ENCODE assay signal across 11 cellular contexts in genomic region chr19:17951151-17952040, GRCh38. TPM values are rescaled to one million over a fixed set of nuclear protein-coding genes. Genes with fewer than 3 reads are reported as not detected.
DNase-seq lines count a peak whose midpoint lies in the region; FAIRE-seq and TF ChIP-seq lines count a peak whose summit lies in the region.
"Had no signal": no experiment of that assay in that cellular context is flagged by ENCODE, and none has a peak within 500 bp of the region (broad histone marks: within the 10 kb centered on the region; RNA-seq: fewer than 3 reads in every experiment).

No MANE protein-coding gene starts in this region.

- DNase-seq in BE2C (no peak), SK-N-DZ (ENCODE audit: low spot score) (peak; percentile 46), immature natural killer cell (peak in 1 of 3 donors; percentile 32), NCI-H510A (lab: John Stamatoyannopoulos, UW) (no peak), NCI-H187 treated with DMSO at 0.1 percent for 48 hours (lab: John Stamatoyannopoulos, UW) (no peak), small intestine (no peak), DMS153 treated with DMSO at 0.1 percent for 48 hours (lab: John Stamatoyannopoulos, UW; ENCODE audit: unreplicated experiment) (no peak)
- DNase-seq: activated CD4-positive, CD25-positive, alpha-beta regulatory T cell; NCI-H446 had no signal

- H3K36me3 Mint-ChIP-seq in immature natural killer cell: no peaks in the 10 kb centered on the region

- peaks cover 30 to 38% of the 10 kb centered on the region in 2 donors for H3K4me1 Mint-ChIP-seq in immature natural killer cell

- no peaks in the 10 kb centered on the region for H3K9me3 Mint-ChIP-seq in immature natural killer cell

- 2 to 5% (median 3%) methylated on average over 33 to 35 of the region's 35 CpGs for WGBS in small intestine, 3 donors

- H3K27ac Mint-ChIP-seq in immature natural killer cell: peak overlapping the region in 3 of 6 donors; percentile 10 to 87 (median 67)

- no peaks in the 10 kb centered on the region for H3K36me3 ChIP-seq in BE2C
- no peaks in the 10 kb centered on the region for H3K36me3 ChIP-seq in small intestine (ENCODE audit: control insufficient read depth in 2 of 2, insufficient read depth in 2 of 2, low read length in 2 of 2)

- peak overlapping the region; percentile 4 to 79 (median 48) for H3K4me3 Mint-ChIP-seq in immature natural killer cell

- TF ChIP-seq CTCF in BE2C (IDR thresholded peaks at IDR 0.05; ENCODE audit: low read depth, low read length): no peak

- no peaks in the 10 kb centered on the region for H3K9me3 ChIP-seq in BE2C
- no peaks in the 10 kb centered on the region for H3K9me3 ChIP-seq in small intestine (ENCODE audit: control insufficient read depth, low read depth)

- H3K27me3 ChIP-seq in BE2C (peaks cover 44% of the 10 kb centered on the region), small intestine (ENCODE audit: control insufficient read depth in 2 of 2, insufficient read depth in 2 of 2, low read length in 2 of 2) (peaks cover 5 to 45% of the 10 kb centered on the region in 2 donors)

- H3K4me3 ChIP-seq in BE2C (ENCODE audit: low read depth, low read length) (peak overlapping the region; percentile 44), GM08714 (ENCODE audit: low read length) (peak overlapping the region; percentile 44; the same call in 1 of the 2 replicates), small intestine (ENCODE audit: low read depth in 1 of 2, low read length in 2 of 2) (no peak overlapping the region)

- peaks cover 39 to 47% (median 43%) of the 10 kb centered on the region in 3 donors for H3K27me3 Mint-ChIP-seq in immature natural killer cell (ENCODE audit: low read depth in 3 of 3)

- H3K27ac ChIP-seq in small intestine (ENCODE audit: low read depth in 1 of 2, low read length in 1 of 2): no peak overlapping the region

- H3K4me1 ChIP-seq in BE2C (peaks cover 17% of the 10 kb centered on the region), small intestine (ENCODE audit: control insufficient read depth in 2 of 2, insufficient read depth in 1 of 2, low read depth in 1 of 2, low read length in 1 of 2) (no peaks in the 10 kb centered on the region)

- no peak for FAIRE-seq in small intestine (lab: Jason Lieb, UNC)
- FAIRE-seq: G401.6 had no signal

RNA-seq across cellular contexts. Expression of gene KCNN1, which starts 15.5 kb away (rescaled TPM):
- 9.5 TPM for polyA plus RNA-seq in BE2C (2012; ENCODE audit: insufficient read depth, insufficient read length, low read depth)
- polyA plus RNA-seq in SK-N-DZ (2014; cell fraction: cytosol; rRNA removed): 12.7 and 14.1 TPM in 2 replicates
- 10.7 and 17.0 TPM in 2 replicates for polyA plus RNA-seq in SK-N-DZ (2014; cell fraction: nucleus; rRNA removed)
- polyA plus RNA-seq in immature natural killer cell (not detected), small intestine (under 1 TPM in 1 of 3 donors, not detected in 2; 0.24 TPM)

RNA-seq across cellular contexts. Expression of gene CCDC124, which starts 18.6 kb away (rescaled TPM):
- polyA plus RNA-seq in BE2C (2012; ENCODE audit: insufficient read depth, insufficient read length, low read depth): 355 TPM
- 29.3 and 53.5 TPM in 2 replicates for polyA plus RNA-seq in SK-N-DZ (2014; cell fraction: cytosol; rRNA removed)
- 17.7 and 45.8 TPM in 2 replicates for polyA plus RNA-seq in SK-N-DZ (2014; cell fraction: nucleus; rRNA removed)
- polyA plus RNA-seq in immature natural killer cell (10 to 100 TPM; 45.5 to 76.9 (median 52.1) TPM), small intestine (100 to 1,000 TPM in 1 of 3 donors, 10 to 100 TPM in 2; 67.3 to 111 (median 68.2) TPM)

RNA-seq across cellular contexts. Expression of gene ARRDC2, which starts 56.6 kb away (rescaled TPM):
- polyA plus RNA-seq in BE2C (2012; ENCODE audit: insufficient read depth, insufficient read length, low read depth): 2.8 TPM
- polyA plus RNA-seq in SK-N-DZ (2014; cell fraction: cytosol; rRNA removed): 3.1 and 3.6 TPM in 2 replicates
- polyA plus RNA-seq in SK-N-DZ (2014; cell fraction: nucleus; rRNA removed): 3.2 and 18.3 TPM in 2 replicates
- polyA plus RNA-seq in immature natural killer cell (10 to 100 TPM; 31.4 to 39.2 (median 38.6) TPM), small intestine (10 to 100 TPM; 25.8 to 31.5 (median 31.1) TPM)

Comparison
In these comparisons a context has a peak if more than half of its experiments do, and no peak if none do; other contexts are left out.
1. H3K4me3 ChIP-seq: peak in BE2C (single experiment) and GM08714 (single experiment); none in small intestine (0 of 2).